Comparison of ENCODE assay signal across 36 cellular contexts in the genomic region with DNA sequence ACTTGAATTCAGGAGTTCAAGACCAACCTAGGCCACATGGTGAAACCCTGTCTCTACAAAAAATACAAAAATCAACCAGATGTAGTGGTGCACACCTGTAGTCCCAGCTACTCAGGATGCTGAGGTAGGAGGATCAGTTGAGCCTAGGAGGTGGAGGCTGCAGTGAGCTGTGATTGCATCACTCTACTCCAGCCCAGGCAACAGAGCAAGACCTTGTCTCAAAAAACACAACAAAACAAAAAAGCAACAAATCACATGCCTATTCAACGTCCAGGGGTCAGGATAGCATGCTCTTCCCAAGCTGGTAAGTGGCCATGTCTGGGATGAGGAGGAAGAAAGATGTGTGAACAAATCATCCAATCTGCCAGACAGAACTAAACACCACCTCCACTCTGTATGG. TPM values are rescaled to one million over a fixed set of nuclear protein-coding genes. Genes with fewer than 3 reads are reported as not detected.
"Had no signal": no experiment of that assay in that cellular context is flagged by ENCODE, and none has a peak within 500 bp of the region (broad histone marks: within the 10 kb centered on the region; RNA-seq: fewer than 3 reads in every experiment).

No MANE protein-coding gene starts in this region.

- H3K9me3 ChIP-seq: adrenal gland, body of pancreas had no signal

- H3K36me3 ChIP-seq: adrenal gland, brain microvascular endothelial cell, breast epithelium had no signal

- H3K4me1 ChIP-seq: adrenal gland, body of pancreas, breast epithelium had no signal

- H3K27ac ChIP-seq: adrenal gland, body of pancreas, brain microvascular endothelial cell, breast epithelium, VCaP had no signal

- DNase-seq: activated B cell treated with CpG ODN at 0.5 μM for 24 hours; activated CD4-positive, alpha-beta memory T cell treated with anti-CD3 and anti-CD28 coated beads for 36 hours; activated CD4-positive, alpha-beta T cell treated with anti-CD3 and anti-CD28 coated beads for 4 hours; activated CD4-positive, alpha-beta T cell treated with anti-CD3 and anti-CD28 coated beads, Interleukin-2, amount 10 ng/mL, durations not matched to agents 24 days and 14 days; activated CD4-positive, alpha-beta T cell treated with anti-CD3 and anti-CD28 coated beads, Interleukin-2, amount 50 U/mL, for 1 hour; activated CD4-positive, alpha-beta T cell treated with anti-CD3 and anti-CD28 coated beads, Interleukin-2, amount 50 U/mL, for 4 hours; activated CD4-positive, CD25-positive, alpha-beta regulatory T cell treated with anti-CD3 and anti-CD28 coated beads, Interleukin-2, amount 50 U/mL, for 72 hours; activated CD8-positive, alpha-beta memory T cell treated with anti-CD3 and anti-CD28 coated beads, Interleukin-2, amount 50 U/mL, for 4 hours; activated CD8-positive, alpha-beta T cell treated with anti-CD3 and anti-CD28 coated beads for 36 hours; activated effector memory CD4-positive, alpha-beta T cell treated with anti-CD3 and anti-CD28 coated beads, Interleukin-2, amount 50 U/mL, for 16 hours; activated gamma-delta T cell treated with Interleukin-2 at 50 U/mL for 16 hours; activated naive CD4-positive, alpha-beta T cell; activated naive CD4-positive, alpha-beta T cell treated with anti-CD3 and anti-CD28 coated beads for 36 hours; activated naive CD4-positive, alpha-beta T cell treated with anti-CD3 and anti-CD28 coated beads, Interleukin-2, amount 50 U/mL, for 16 hours; activated naive CD8-positive, alpha-beta T cell treated with anti-CD3 and anti-CD28 coated beads for 36 hours; activated T-cell treated with anti-CD3 and anti-CD28 coated beads for 4 hours; activated T-cell treated with anti-CD3 and anti-CD28 coated beads, Interleukin-2, amount 50 U/mL, for 1 hour; activated T-cell treated with anti-CD3 and anti-CD28 coated beads, Interleukin-2, amount 50 U/mL, for 4 hours; activated T-cell treated with anti-CD3 and anti-CD28 coated beads, Interleukin-2, amount 50 U/mL, for 72 hours; adrenal gland; amniotic stem cell; aorta; body of pancreas; brain microvascular endothelial cell; central memory CD4-positive, alpha-beta T cell; T-helper 1 cell; T-helper 2 cell; T-helper 9 cell had no signal

- H3K27me3 ChIP-seq: adrenal gland, body of pancreas, brain microvascular endothelial cell, breast epithelium had no signal

- H3K4me3 ChIP-seq: adrenal gland, body of pancreas, breast epithelium had no signal

- FAIRE-seq: astrocyte, TTC549 had no signal

- ATAC-seq: activated CD8-positive, alpha-beta T cell treated with anti-CD3 and anti-CD28 coated beads for 36 hours; activated naive CD4-positive, alpha-beta T cell treated with anti-CD3 and anti-CD28 coated beads, Interleukin-2, amount 50 U/mL, for 72 hours; activated T-cell treated with anti-CD3 and anti-CD28 coated beads, Interleukin-2, amount 50 U/mL, for 4 hours; activated T-cell treated with anti-CD3 and anti-CD28 coated beads, Interleukin-2, amount 50 U/mL, for 72 hours; activated T-helper 17 cell treated with anti-CD3 and anti-CD28 coated beads, Interleukin-2, amount 50 U/mL, for 72 hours; body of pancreas had no signal

RNA-seq across cellular contexts. Expression of a gene that starts 6.2 kb away (rescaled TPM):
- total RNA-seq: activated B cell treated with CpG ODN at 0.5 μM for 24 hours had no signal

RNA-seq across cellular contexts. Expression of a gene that starts 27.9 kb away (rescaled TPM):
- total RNA-seq: activated CD4-positive, alpha-beta memory T cell treated with anti-CD3 and anti-CD28 coated beads for 36 hours; activated CD4-positive, alpha-beta T cell treated with anti-CD3 and anti-CD28 coated beads, Interleukin-2, amount 10 ng/mL, durations not matched to agents 24 days and 14 days; activated CD8-positive, alpha-beta memory T cell treated with anti-CD3 and anti-CD28 coated beads for 36 hours; activated CD8-positive, alpha-beta T cell treated with anti-CD3 and anti-CD28 coated beads for 36 hours; activated naive CD4-positive, alpha-beta T cell treated with anti-CD3 and anti-CD28 coated beads for 36 hours; activated naive CD4-positive, alpha-beta T cell treated with anti-CD3 and anti-CD28 coated beads, Interleukin-2, amount 50 U/mL, for 72 hours; activated T-helper 1 cell treated with anti-CD3 and anti-CD28 coated beads, Interleukin-12 subunit alpha, Interleukin-12 subunit beta, Interleukin-2, Interleukin-4 antibody, amounts not matched to agents 30 ng/mL and 10 ng/mL and 1 ng/mL, durations not matched to agents 14 hours and 24 hours and 36 hours; activated T-helper 17 cell treated with anti-CD3 and anti-CD28 coated beads, Interleukin-2, amount 50 U/mL, for 72 hours; adrenal gland; astrocyte had no signal
